Comparison of ENCODE assay signal across 12 cellular contexts in the genomic region with DNA sequence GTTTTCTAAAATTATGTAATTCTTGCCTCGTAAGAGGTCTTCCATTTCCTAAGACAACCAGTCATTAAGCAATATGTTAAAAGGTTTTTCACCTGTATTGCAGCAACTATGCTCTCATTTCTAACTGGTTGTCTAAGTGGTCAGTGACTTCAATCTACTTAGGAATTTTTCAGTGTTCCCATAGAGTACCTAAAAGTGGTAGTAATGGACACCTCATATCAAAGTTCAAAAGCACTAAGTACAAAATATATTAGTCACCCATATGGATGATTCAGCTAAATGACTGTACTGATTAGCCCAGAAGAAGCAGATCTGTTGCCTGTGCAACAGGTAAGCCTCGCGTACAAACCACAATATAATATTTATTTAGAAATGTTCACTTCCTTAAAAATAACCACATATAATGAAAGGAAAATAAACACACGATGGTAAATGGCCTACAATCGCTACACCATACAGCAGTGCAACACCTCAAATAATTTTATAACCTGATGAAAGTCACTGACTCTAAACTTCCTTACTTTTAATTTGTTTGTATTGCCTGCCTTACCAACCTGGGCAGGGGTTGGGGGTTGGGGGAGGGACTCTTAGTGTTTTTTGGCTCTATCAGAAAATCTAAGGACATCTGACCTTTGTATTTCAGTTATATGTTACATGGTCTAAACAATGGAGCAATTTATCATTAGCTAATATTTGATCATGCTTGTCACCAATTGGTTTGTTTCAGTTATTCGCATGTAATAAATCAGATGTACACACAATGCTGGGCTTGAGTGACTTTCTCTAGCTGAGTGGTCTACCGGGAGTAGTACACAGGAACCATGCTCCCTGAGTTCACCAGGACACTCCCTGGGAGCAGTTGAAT.
DNase-seq lines count a peak whose midpoint lies in the region; ATAC-seq and TF ChIP-seq lines count a peak whose summit lies in the region.
"Had no signal": no experiment of that assay in that cellular context is flagged by ENCODE, and none has a peak within 500 bp of the region (broad histone marks: within the 10 kb centered on the region; RNA-seq: fewer than 3 reads in every experiment).

No MANE protein-coding gene starts in this region.

- no peak for TF ChIP-seq RAD21 in SK-N-SH (IDR thresholded peaks at IDR 0.05; ENCODE audit: low read length)

- no peak overlapping the region for H3K9ac ChIP-seq in SK-N-SH
- H3K9ac ChIP-seq in mesendoderm (ENCODE audit: low read length): no peak overlapping the region

- H3K4ac ChIP-seq in mesendoderm (ENCODE audit: low read depth, low read length): no peak overlapping the region

- H2AK5ac ChIP-seq in mesendoderm (ENCODE audit: low read length): no peak overlapping the region

- H3K4me3 Mint-ChIP-seq in activated T-cell treated with anti-CD3 and anti-CD28 coated beads, Interleukin-2, amount 50 U/mL, for 4 hours: peak overlapping the region; percentile 54
- H3K4me3 Mint-ChIP-seq in stimulated activated memory B cell treated with anti-CD40 and anti-IgM and Interleukin-4, amounts not matched to agents 10 μg/mL and 1 μg/mL and 100 μg/mL, for 72 hours: peak overlapping the region; percentile 28

- no peak overlapping the region for H3K56ac ChIP-seq in mesendoderm (ENCODE audit: low read length)

- no peak overlapping the region for H3K4me2 ChIP-seq in SK-N-SH
- H3K4me2 ChIP-seq in mesendoderm (ENCODE audit: low read length): no peak overlapping the region

- H2BK15ac ChIP-seq in mesendoderm (replicated peaks; ENCODE audit: low read depth): no peak overlapping the region

- TF ChIP-seq CTCF in SK-N-SH (IDR thresholded peaks at IDR 0.05) (no peak), epithelial cell of proximal tubule (conservative IDR thresholded peaks at IDR 0.05; ENCODE audit: low read depth, low read length) (no peak)

- no peaks in the 10 kb centered on the region for H3K27me3 Mint-ChIP-seq in activated T-cell treated with anti-CD3 and anti-CD28 coated beads, Interleukin-2, amount 50 U/mL, for 4 hours (ENCODE audit: low read depth)
- H3K27me3 Mint-ChIP-seq in stimulated activated memory B cell treated with anti-CD40 and anti-IgM and Interleukin-4, amounts not matched to agents 10 μg/mL and 1 μg/mL and 100 μg/mL, for 72 hours: no peaks in the 10 kb centered on the region

- H3K27ac Mint-ChIP-seq in stimulated activated memory B cell treated with anti-CD40 and anti-IgM and Interleukin-4, amounts not matched to agents 10 μg/mL and 1 μg/mL and 100 μg/mL, for 72 hours: peak overlapping the region; percentile 84

- H3K27ac ChIP-seq in SK-N-SH (ENCODE audit: low read depth in 2 of 2, low read length in 1 of 2): peak overlapping the region in 1 of 2 experiments; percentile 34; a peak in 2 of 4 replicates
- H3K27ac ChIP-seq in mesendoderm (ENCODE audit: low read depth, low read length): no peak overlapping the region
- H3K27ac ChIP-seq: thoracic aorta had no signal

- no peaks in the 10 kb centered on the region for H3K9me2 ChIP-seq in SK-N-SH

- H3K27me3 ChIP-seq in SK-N-SH (ENCODE audit: insufficient read depth): no peaks in the 10 kb centered on the region
- no peaks in the 10 kb centered on the region for H3K27me3 ChIP-seq in mesendoderm (ENCODE audit: insufficient read depth, low read length, poor library complexity)

- H4K8ac ChIP-seq in mesendoderm (ENCODE audit: low read depth, low read length): no peak overlapping the region

- POLR2A ChIA-PET in SK-N-SH (lab: Yijun Ruan, JAX): no interaction called here

- TF ChIP-seq EP300 in SK-N-SH (IDR thresholded peaks at IDR 0.05; ENCODE audit: borderline replicate concordance in 1 of 2, low read depth in 1 of 2, low read length in 1 of 2): no peak

- peaks cover 76% of the 10 kb centered on the region for H3K4me1 Mint-ChIP-seq in activated T-cell treated with anti-CD3 and anti-CD28 coated beads, Interleukin-2, amount 50 U/mL, for 4 hours (ENCODE audit: low read depth)
- peaks cover 53% of the 10 kb centered on the region for H3K4me1 Mint-ChIP-seq in stimulated activated memory B cell treated with anti-CD40 and anti-IgM and Interleukin-4, amounts not matched to agents 10 μg/mL and 1 μg/mL and 100 μg/mL, for 72 hours

- H3K4me1 ChIP-seq in SK-N-SH (ENCODE audit: control insufficient read depth in 1 of 2, insufficient read depth in 2 of 2, low read depth in 1 of 2, low read length in 1 of 2) (peaks cover 20 to 23% of the 10 kb centered on the region in 2 experiments), mesendoderm (ENCODE audit: control insufficient read depth, low read depth, low read length) (no peaks in the 10 kb centered on the region)

- peak; percentile 27 to 40 for ATAC-seq in activated T-cell treated with anti-CD3 and anti-CD28 coated beads, Interleukin-2, amount 50 U/mL, for 4 hours
- peak; percentile 39 for ATAC-seq in stimulated activated memory B cell treated with anti-CD40 and anti-IgM and Interleukin-4, amounts not matched to agents 10 μg/mL and 1 μg/mL and 100 μg/mL, for 72 hours

- H3K9me3 ChIP-seq in SK-N-SH: no peaks in the 10 kb centered on the region
- H3K9me3 ChIP-seq: thoracic aorta had no signal

- H4K5ac ChIP-seq in mesendoderm (ENCODE audit: low read length): no peak overlapping the region

- H3K36me3 ChIP-seq in SK-N-SH (replicated peaks in 1 of 2; ENCODE audit: control insufficient read depth in 1 of 2, insufficient read depth in 2 of 2, low read length in 1 of 2): peaks cover 0 to 3% of the 10 kb centered on the region in 2 experiments
- H3K36me3 ChIP-seq in mesendoderm (ENCODE audit: control insufficient read depth, insufficient read depth, low read length): no peaks in the 10 kb centered on the region
- H3K36me3 ChIP-seq: thoracic aorta had no signal

- 82% methylated on average over 7 of the region's 7 CpGs for WGBS in SK-N-SH (ENCODE audit: low lambda C conversion rate)
- WGBS in mesendoderm (ENCODE audit: extremely low coverage, insufficient coverage, low lambda C conversion rate): no CpG with 5 or more reads among the region's 7 CpGs

- H2BK5ac ChIP-seq in mesendoderm (ENCODE audit: low read length): no peak overlapping the region

- no peak overlapping the region for H2BK120ac ChIP-seq in mesendoderm (ENCODE audit: low read depth, low read length)

- H3F3A ChIP-seq in SK-N-SH (replicated peaks; ENCODE audit: insufficient read depth): peaks cover 27% of the 10 kb centered on the region

- H2AFZ ChIP-seq in SK-N-SH (ENCODE audit: low read depth): no peak overlapping the region

- no peaks in the 10 kb centered on the region for H4K20me1 ChIP-seq in SK-N-SH (ENCODE audit: insufficient read depth)

- H3K9me3 Mint-ChIP-seq in activated T-cell treated with anti-CD3 and anti-CD28 coated beads, Interleukin-2, amount 50 U/mL, for 4 hours: no peaks in the 10 kb centered on the region
- no peaks in the 10 kb centered on the region for H3K9me3 Mint-ChIP-seq in stimulated activated memory B cell treated with anti-CD40 and anti-IgM and Interleukin-4, amounts not matched to agents 10 μg/mL and 1 μg/mL and 100 μg/mL, for 72 hours

- no peak overlapping the region for H3K18ac ChIP-seq in mesendoderm (ENCODE audit: low read length)

- CTCF ChIA-PET in SK-N-SH (lab: Yijun Ruan, JAX): no interaction called here

- H3K79me1 ChIP-seq in mesendoderm (ENCODE audit: low read length): no peaks in the 10 kb centered on the region

- H3K23ac ChIP-seq in mesendoderm (ENCODE audit: low read length): no peak overlapping the region

- no peak overlapping the region for H3K4me3 ChIP-seq in SK-N-SH (ENCODE audit: low read depth in 2 of 2, low read length in 1 of 2)
- peak overlapping the region; percentile 6 for H3K4me3 ChIP-seq in epithelial cell of proximal tubule (ENCODE audit: low read depth, low read length)
- H3K4me3 ChIP-seq in mesendoderm (ENCODE audit: low read length): no peak overlapping the region
- H3K4me3 ChIP-seq: thoracic aorta had no signal

- no peak for DNase-seq in activated T-cell treated with anti-CD3 and anti-CD28 coated beads, Interleukin-2, amount 50 U/mL, for 4 hours
- DNase-seq in activated T-cell treated with anti-CD3 and anti-CD28 coated beads for 4 hours (no peak), SK-N-SH (no peak), epithelial cell of proximal tubule (ENCODE audit: low read depth) (peak; percentile 88), mesendoderm (no peak), NOMO-1 treated with DMSO at 0.1 percent for 48 hours (lab: John Stamatoyannopoulos, UW; ENCODE audit: unreplicated experiment) (no peak)
- DNase-seq in stimulated activated CD4-positive, alpha-beta T cell treated with anti-CD3 and anti-CD28 coated beads, Interleukin-4, amount 100 ng/mL, for 4 hours: no peak
- DNase-seq: islet precursor cell; NCI-H748 treated with DMSO at 0.1 percent for 48 hours; stimulated activated CD4-positive, alpha-beta T cell treated with anti-CD3 and anti-CD28 coated beads, Interleukin-12 subunit alpha, Interleukin-12 subunit beta, amount 100 ng/mL, for 4 hours had no signal

- H3K79me2 ChIP-seq in SK-N-SH (ENCODE audit: insufficient read depth): peaks cover 60% of the 10 kb centered on the region
- no peaks in the 10 kb centered on the region for H3K79me2 ChIP-seq in mesendoderm (ENCODE audit: control insufficient read depth, insufficient read depth, low read length)

- peaks cover 15% of the 10 kb centered on the region for H3K36me3 Mint-ChIP-seq in activated T-cell treated with anti-CD3 and anti-CD28 coated beads, Interleukin-2, amount 50 U/mL, for 4 hours (ENCODE audit: insufficient read depth)
- peaks cover 12% of the 10 kb centered on the region for H3K36me3 Mint-ChIP-seq in stimulated activated memory B cell treated with anti-CD40 and anti-IgM and Interleukin-4, amounts not matched to agents 10 μg/mL and 1 μg/mL and 100 μg/mL, for 72 hours

TF ChIP-seq in SK-N-SH, 30 proteins besides CTCF, POLR2A, EP300 and RAD21 (continues in another document):
- no peak for TF ChIP-seq RFX5 (IDR thresholded peaks at IDR 0.05; ENCODE audit: low read length)
- 0 out of 2 replicates have a peak, but pooled peaks have one; percentile 8 for TF ChIP-seq TCF12 (IDR thresholded peaks at IDR 0.05)
- TF ChIP-seq GATA2 (CRISPR knock-in tag; IDR thresholded peaks at IDR 0.05): no peak
- TF ChIP-seq JUND (IDR thresholded peaks at IDR 0.05): peak; percentile 19; the same call in 1 of the 2 replicates
- peak; percentile 34; the same call in 1 of the 2 replicates for TF ChIP-seq PBX3 (IDR thresholded peaks at IDR 0.05)
